In the genomic region with DNA sequence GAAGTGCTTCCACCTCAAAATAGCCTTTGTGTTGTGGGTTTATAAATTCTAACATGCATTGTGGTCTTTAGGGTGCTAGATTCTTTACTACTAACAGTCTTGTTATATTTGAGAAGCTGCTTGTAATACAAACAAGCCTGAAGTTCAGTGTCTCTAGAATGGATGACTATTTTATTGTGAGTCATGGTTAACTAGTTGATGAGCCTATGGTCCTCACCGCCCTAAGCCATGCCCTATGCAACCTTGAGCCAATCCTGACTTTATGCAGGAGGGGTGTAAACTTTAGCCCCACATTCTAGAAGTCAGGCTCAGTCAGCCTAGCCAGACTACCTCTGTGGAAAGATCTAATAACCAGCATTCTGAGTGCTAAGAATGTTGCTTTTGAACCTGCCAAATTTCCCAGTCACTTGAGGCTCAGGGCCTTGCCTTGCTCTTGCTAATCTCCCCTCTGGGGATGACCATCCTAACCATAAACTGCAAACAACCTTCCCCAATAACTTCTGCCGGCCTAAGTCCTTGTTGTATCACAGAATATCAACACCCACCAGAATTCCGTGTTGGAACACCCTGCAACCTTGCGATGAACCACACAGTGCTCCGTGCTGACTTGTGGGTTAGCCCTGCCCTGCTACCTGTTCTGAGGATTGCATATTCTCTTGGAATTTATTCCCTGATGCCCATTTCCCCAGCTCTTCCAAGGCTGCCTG, we compare ENCODE assay signal across 21 cellular contexts.
DNase-seq lines count a peak whose midpoint lies in the region; ATAC-seq, FAIRE-seq and TF ChIP-seq lines count a peak whose summit lies in the region.
"Had no signal": no experiment of that assay in that cellular context is flagged by ENCODE, and none has a peak within 500 bp of the region (broad histone marks: within the 10 kb centered on the region; RNA-seq: fewer than 3 reads in every experiment).

No MANE protein-coding gene starts in this region.

- POLR2A ChIA-PET in PC-3 (lab: Charles Lee; ENCODE audit: unreplicated experiment) (no interaction called here), K562 (lab: Yijun Ruan, JAX) (interaction anchor here (1.8 to 2.5 kb wide), 2 partner anchors 11 to 13 kb away, joined by 6 read pairs; no protein-coding TSS in a partner anchor)

- TF ChIP-seq CTCF in PC-3 (conservative IDR thresholded peaks at IDR 0.05; ENCODE audit: low read depth, low read length), result no peak
- TF ChIP-seq CTCF in K562 (IDR thresholded peaks at IDR 0.05 in 2 of 3, conservative IDR thresholded peaks at IDR 0.05 in 1 of 3; ENCODE audit: insufficient read depth in 2 of 3, low read depth in 1 of 3, low read length in 3 of 3), result no peak
- TF ChIP-seq CTCF in osteoblast (IDR thresholded peaks at IDR 0.05; ENCODE audit: extremely low read depth, low read depth, low read length), result no peak

- H4K20me1 ChIP-seq in PC-3 (ENCODE audit: low read length) (no peaks in the 10 kb centered on the region), K562 (replicated peaks; ENCODE audit: control insufficient read depth, insufficient read depth, low read length) (no peaks in the 10 kb centered on the region), osteoblast (ENCODE audit: insufficient read depth, low read length) (no peaks in the 10 kb centered on the region)

- H3K9me2 ChIP-seq in PC-3 (replicated peaks; ENCODE audit: low read length), result no peaks in the 10 kb centered on the region

- CTCF ChIA-PET in PC-3 (lab: Charles Lee) (no interaction called here), K562 (lab: Yijun Ruan, JAX; ENCODE audit: low intra/inter-chr PET ratio) (no interaction called here)

- BruUV-seq in PC-3 (replicated peaks; lab: Mats Ljungman, UMichigan) (no TSS peak), K562 (replicated peaks; lab: Mats Ljungman, UMichigan) (no TSS peak)

- H3K9ac ChIP-seq in PC-3 (ENCODE audit: low read length) (no peak overlapping the region), K562 (ENCODE audit: insufficient read depth in 1 of 2, low read depth in 2 of 2, low read length in 2 of 2) (no peak overlapping the region)

- H2AFZ ChIP-seq in PC-3 (ENCODE audit: low read length), result no peak overlapping the region
- H2AFZ ChIP-seq in K562 (ENCODE audit: low read depth, low read length), result peak overlapping the region; percentile 67
- H2AFZ ChIP-seq in osteoblast (ENCODE audit: low read length), result no peak overlapping the region

- ATAC-seq in PC-3 (no peak; the same call in 1 of the 2 replicates), K562 (peak; percentile 8; the same call in 2 of the 3 replicates), HG03280 (IDR thresholded peaks at IDR 0.05; ENCODE audit: unreplicated experiment) (no peak), HG03095 (IDR thresholded peaks at IDR 0.05; ENCODE audit: unreplicated experiment) (no peak)
- ATAC-seq: lower lobe of right lung had no signal

- no peaks in the 10 kb centered on the region for H3K36me3 ChIP-seq in PC-3 (ENCODE audit: low read depth, low read length)
- H3K36me3 ChIP-seq in K562 (ENCODE audit: control insufficient read depth, insufficient read depth, low read length), result no peaks in the 10 kb centered on the region
- no peaks in the 10 kb centered on the region for H3K36me3 ChIP-seq in osteoblast (ENCODE audit: insufficient read depth, low read length)
- H3K36me3 ChIP-seq: lower lobe of right lung had no signal

- DNase-seq in EH (ENCODE audit: low read depth) (peak; percentile 48), PC-3 (peak; percentile 40), K562 (ENCODE audit: extremely low read depth in 1 of 4, low spot score in 3 of 4) (no peak), osteoblast (ENCODE audit: insufficient read length, low spot score, missing footprints) (peak; percentile 79), SK-N-DZ (ENCODE audit: low spot score) (no peak), dedifferentiated amniotic fluid mesenchymal stem cell (ENCODE audit: extremely low spot score) (no peak)
- DNase-seq: activated naive CD4-positive, alpha-beta T cell treated with anti-CD3 and anti-CD28 coated beads, Interleukin-2, amount 50 U/mL, for 16 hours; dermis blood vessel endothelial cell; glutamatergic neuron; lower lobe of right lung; NCI-H1417 treated with DMSO at 0.1 percent for 48 hours; NCI-H2171 treated with DMSO at 0.1 percent for 48 hours; NCI-H82; posterior cingulate gyrus; stimulated activated CD4-positive, alpha-beta T cell treated with anti-CD3 and anti-CD28 coated beads, Interleukin-2, amount 100 ng/mL, for 48 hours; substantia nigra had no signal

- H3K27ac ChIP-seq in PC-3 (ENCODE audit: low read length), result no peak overlapping the region
- no peak overlapping the region for H3K27ac ChIP-seq in K562 (ENCODE audit: extremely low read depth, low read depth, low read length)
- H3K27ac ChIP-seq in osteoblast (ENCODE audit: low read depth, low read length), result no peak overlapping the region
- H3K27ac ChIP-seq: lower lobe of right lung, skin epidermis had no signal

- intact Hi-C loops in PC-3 (cut with micrococcal nuclease) (no loop called here), K562 (cut with micrococcal nuclease) (no loop called here)

- H3K9me3 ChIP-seq in PC-3 (ENCODE audit: low read length), result no peaks in the 10 kb centered on the region
- no peaks in the 10 kb centered on the region for H3K9me3 ChIP-seq in K562 (replicated peaks; ENCODE audit: control insufficient read depth, insufficient read depth, low read depth, low read length)
- H3K9me3 ChIP-seq in osteoblast (ENCODE audit: low read depth, low read length), result no peaks in the 10 kb centered on the region
- H3K9me3 ChIP-seq: lower lobe of right lung had no signal

- peaks cover 3% of the 10 kb centered on the region for H3K9me1 ChIP-seq in K562 (ENCODE audit: control insufficient read depth, insufficient read depth, low read length)

- FAIRE-seq in K562 (lab: Jason Lieb, UNC), result no peak
- FAIRE-seq: D721Med, HTR-8/SVneo had no signal

- H3K4me2 ChIP-seq in PC-3 (ENCODE audit: low read length), result no peak overlapping the region
- H3K4me2 ChIP-seq in K562 (ENCODE audit: insufficient read depth, low read length), result no peak overlapping the region
- no peak overlapping the region for H3K4me2 ChIP-seq in osteoblast (ENCODE audit: insufficient read depth, low read length)

- no peaks in the 10 kb centered on the region for H3F3A ChIP-seq in PC-3 (ENCODE audit: low read length, unreplicated experiment)

- TF ChIP-seq EP300 in K562 (IDR thresholded peaks at IDR 0.05; ENCODE audit: low read length), result no peak

- H3K79me2 ChIP-seq in PC-3 (ENCODE audit: low read length) (no peaks in the 10 kb centered on the region), K562 (ENCODE audit: control insufficient read depth, insufficient read depth, low read length) (no peaks in the 10 kb centered on the region), osteoblast (ENCODE audit: insufficient read depth, low read length) (no peaks in the 10 kb centered on the region)

- in situ Hi-C loops in K562 (cut with MboI), result no loop called here

- H3K27me3 ChIP-seq in PC-3 (ENCODE audit: low read length) (no peaks in the 10 kb centered on the region), K562 (ENCODE audit: control insufficient read depth in 2 of 2, insufficient read depth in 2 of 2, low read length in 2 of 2) (no peaks in the 10 kb centered on the region), osteoblast (ENCODE audit: insufficient read depth, low read length) (no peaks in the 10 kb centered on the region)

- H3K4me1 ChIP-seq in PC-3 (ENCODE audit: insufficient read depth, low read length), result peaks cover 6% of the 10 kb centered on the region; the same call in 1 of the 2 replicates
- peaks cover 0 to 4% of the 10 kb centered on the region in 2 experiments; a peak in 3 of 5 replicates for H3K4me1 ChIP-seq in K562 (replicated peaks in 1 of 2; ENCODE audit: control insufficient read depth in 2 of 2, insufficient read depth in 2 of 2, low read length in 2 of 2)
- H3K4me1 ChIP-seq in osteoblast (ENCODE audit: insufficient read depth, low read length), result peaks cover 11% of the 10 kb centered on the region
- H3K4me1 ChIP-seq: lower lobe of right lung had no signal

- TF ChIP-seq POLR2A in K562 (conservative IDR thresholded peaks at IDR 0.05), result no peak

- 68% methylated on average over 5 of the region's 5 CpGs for WGBS in K562 (ENCODE audit: insufficient coverage, low coverage, missing lambda C conversion rate)

- no peak for TF ChIP-seq RAD21 in K562 (CRISPR knock-in tag; conservative IDR thresholded peaks at IDR 0.05 in 1 of 2, IDR thresholded peaks at IDR 0.05 in 1 of 2)

- H3K4me3 ChIP-seq in PC-3 (ENCODE audit: low read length), result no peak overlapping the region
- no peak overlapping the region for H3K4me3 ChIP-seq in K562
- no peak overlapping the region for H3K4me3 ChIP-seq in osteoblast (ENCODE audit: insufficient read depth, low read length)
- H3K4me3 ChIP-seq: lower lobe of right lung, skin epidermis had no signal

TF ChIP-seq in K562, 482 proteins besides CTCF, POLR2A, EP300 and RAD21:
- TF ChIP-seq, protein P1, sequence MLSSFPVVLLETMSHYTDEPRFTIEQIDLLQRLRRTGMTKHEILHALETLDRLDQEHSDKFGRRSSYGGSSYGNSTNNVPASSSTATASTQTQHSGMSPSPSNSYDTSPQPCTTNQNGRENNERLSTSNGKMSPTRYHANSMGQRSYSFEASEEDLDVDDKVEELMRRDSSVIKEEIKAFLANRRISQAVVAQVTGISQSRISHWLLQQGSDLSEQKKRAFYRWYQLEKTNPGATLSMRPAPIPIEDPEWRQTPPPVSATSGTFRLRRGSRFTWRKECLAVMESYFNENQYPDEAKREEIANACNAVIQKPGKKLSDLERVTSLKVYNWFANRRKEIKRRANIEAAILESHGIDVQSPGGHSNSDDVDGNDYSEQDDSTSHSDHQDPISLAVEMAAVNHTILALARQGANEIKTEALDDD (IDR thresholded peaks at IDR 0.05), result 0 out of 2 replicates have a peak, but pooled peaks have one; percentile 44
- TF ChIP-seq RBM25 (IDR thresholded peaks at IDR 0.05; ENCODE audit: low read depth, low read length, severe bottlenecking) (no peak), MAFK (IDR thresholded peaks at IDR 0.05; ENCODE audit: low read length) (no peak)

Comparison
In these comparisons a context has a peak if more than half of its experiments do, and no peak if none do; other contexts are left out.
1. DNase-seq: peak in EH (single experiment), PC-3 (single experiment) and osteoblast (single experiment); none in K562 (0 of 4), SK-N-DZ (single experiment) and dedifferentiated amniotic fluid mesenchymal stem cell (single experiment).